31 cellular contexts compared by ENCODE assay signal in the genomic region with DNA sequence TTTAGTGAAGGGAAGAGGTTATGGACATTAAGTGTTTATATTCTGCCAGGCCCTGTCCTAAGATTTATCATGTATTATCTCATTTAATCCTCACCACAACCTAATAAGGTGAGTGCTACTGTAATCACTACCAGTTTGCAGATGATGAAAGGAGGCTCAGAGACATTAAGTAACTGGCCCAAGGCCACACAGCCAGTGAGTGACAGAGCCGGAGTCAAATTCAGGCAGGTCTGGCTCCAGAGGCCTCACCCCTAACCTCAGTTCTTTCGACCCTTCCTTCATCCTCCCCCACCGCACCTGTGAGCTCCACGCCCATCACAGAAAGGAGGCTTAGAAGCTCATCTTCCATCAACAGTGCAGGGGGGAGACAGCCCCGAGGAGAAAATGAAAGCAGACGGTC.
"Had no signal": no experiment of that assay in that cellular context is flagged by ENCODE, and none has a peak within 500 bp of the region (broad histone marks: within the 10 kb centered on the region; RNA-seq: fewer than 3 reads in every experiment).

No MANE protein-coding gene starts in this region.

- H3K4me2 ChIP-seq: smooth muscle cell had no signal

- H3K4me3 ChIP-seq: pancreas, prostate gland, right atrium auricular region, skin epidermis, smooth muscle cell, spleen, suprapubic skin, testis, tibial artery, transverse colon, upper lobe of right lung, uterus had no signal

- H3K4me1 ChIP-seq: pancreas, prostate gland, right atrium auricular region, spleen, suprapubic skin, testis, tibial artery, transverse colon, upper lobe of right lung, uterus had no signal

- H3K36me3 ChIP-seq: neutrophil, pancreas, prostate gland, right atrium auricular region, spleen, suprapubic skin, tibial artery, transverse colon, upper lobe of right lung, uterus had no signal

- DNase-seq: naive B cell; naive thymus-derived CD8-positive, alpha-beta T cell; nephron progenitor cell; nucleus accumbens; pancreas; retina; spleen; stimulated activated CD4-positive, alpha-beta T cell treated with anti-CD3 and anti-CD28 coated beads, Interleukin-12 subunit alpha, Interleukin-12 subunit beta, amount 100 ng/mL, for 4 hours; stimulated activated CD4-positive, alpha-beta T cell treated with anti-CD3 and anti-CD28 coated beads, Interleukin-1b, Interleukin-23, amount 100 ng/mL, for 48 hours; stimulated activated CD4-positive, alpha-beta T cell treated with anti-CD3 and anti-CD28 coated beads, Interleukin-4, amount 100 ng/mL, for 1 hour; stimulated activated CD4-positive, alpha-beta T cell treated with anti-CD3 and anti-CD28 coated beads, Interleukin-4, amount 100 ng/mL, for 4 hours; stimulated activated CD8-positive, alpha-beta memory T cell treated with anti-CD3 and anti-CD28 coated beads, Interleukin-4, amount 100 ng/mL, for 48 hours; stimulated activated naive CD4-positive, alpha-beta T cell; substantia nigra; testis; tibial artery; transverse colon; upper lobe of right lung; uterus had no signal

- H3K27ac ChIP-seq: neutrophil, pancreas, prostate gland, right atrium auricular region, skin epidermis, spleen, suprapubic skin, testis, tibial artery, transverse colon, upper lobe of right lung, uterus had no signal

- H3K27me3 ChIP-seq: right atrium auricular region, testis, uterus had no signal

- H3K36me3 Mint-ChIP-seq: naive thymus-derived CD8-positive, alpha-beta T cell; natural killer cell treated with Interleukin-12 subunit alpha and Interleukin-12 subunit beta and Interleukin-15 and Interleukin-18, amount 100 ng/mL, for 72 hours; stimulated activated memory B cell treated with anti-CD40 and anti-IgM and Interleukin-4, amounts not matched to agents 10 μg/mL and 1 μg/mL and 100 μg/mL, for 72 hours; type B pancreatic cell had no signal

- H3K27ac Mint-ChIP-seq: naive B cell; naive thymus-derived CD8-positive, alpha-beta T cell; natural killer cell treated with Interleukin-12 subunit alpha and Interleukin-12 subunit beta and Interleukin-15 and Interleukin-18, amount 100 ng/mL, for 72 hours; nephron progenitor cell; stimulated activated memory B cell treated with anti-CD40 and anti-IgM and Interleukin-4, amounts not matched to agents 10 μg/mL and 1 μg/mL and 100 μg/mL, for 72 hours; stimulated activated naive CD8-positive, alpha-beta T cell treated with anti-CD3 and anti-CD28 coated beads, Interleukin-15, Interleukin-2, amounts not matched to agents 100 ng/mL and 50 ng/mL, for 24 hours; type B pancreatic cell had no signal

- H3K4me1 Mint-ChIP-seq: stimulated activated memory B cell treated with anti-CD40 and anti-IgM and Interleukin-4, amounts not matched to agents 10 μg/mL and 1 μg/mL and 100 μg/mL, for 72 hours had no signal

- H3K9me3 ChIP-seq: neutrophil, pancreas, prostate gland, right atrium auricular region, spleen, suprapubic skin, testis, tibial artery, transverse colon, upper lobe of right lung, uterus had no signal

- ATAC-seq: naive thymus-derived CD8-positive, alpha-beta T cell; pancreas; sciatic nerve; stimulated activated memory B cell treated with anti-CD40 and anti-IgM and Interleukin-4, amounts not matched to agents 10 μg/mL and 1 μg/mL and 100 μg/mL, for 72 hours; upper lobe of right lung had no signal

- H3K9me3 Mint-ChIP-seq: natural killer cell treated with Interleukin-12 subunit alpha and Interleukin-12 subunit beta and Interleukin-15 and Interleukin-18, amount 100 ng/mL, for 72 hours; nephron progenitor cell; neural crest cell had no signal

- H3K4me3 Mint-ChIP-seq: naive B cell; naive thymus-derived CD8-positive, alpha-beta T cell; natural killer cell treated with Interleukin-12 subunit alpha and Interleukin-12 subunit beta and Interleukin-15 and Interleukin-18, amount 100 ng/mL, for 72 hours; nephron progenitor cell; neural crest cell; stimulated activated memory B cell treated with anti-CD40 and anti-IgM and Interleukin-4, amounts not matched to agents 10 μg/mL and 1 μg/mL and 100 μg/mL, for 72 hours; stimulated activated naive CD8-positive, alpha-beta T cell treated with anti-CD3 and anti-CD28 coated beads, Interleukin-15, Interleukin-2, amounts not matched to agents 100 ng/mL and 50 ng/mL, for 24 hours; type B pancreatic cell had no signal
